Comparison of ENCODE assay signal across 14 cellular contexts in the genomic region with DNA sequence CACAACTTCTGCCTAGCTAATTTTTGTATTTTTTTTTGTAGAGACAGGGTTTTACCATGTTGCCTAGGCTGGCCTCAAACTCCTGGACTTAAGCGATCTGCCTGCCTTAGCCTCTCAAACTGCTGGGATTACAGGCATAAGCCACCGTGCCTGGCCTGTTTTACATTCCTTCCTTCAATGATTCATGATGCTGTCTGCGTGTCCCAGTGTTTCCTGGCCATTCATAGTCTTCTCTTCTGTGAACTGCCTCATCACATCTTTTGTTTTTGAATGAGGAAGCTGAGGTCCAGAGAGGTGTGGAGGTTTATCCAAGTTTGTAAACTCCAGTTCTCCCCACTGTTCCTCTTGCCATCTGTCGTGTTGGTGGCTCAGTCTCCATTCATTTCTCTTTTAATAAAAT.
DNase-seq lines count a peak whose midpoint lies in the region; ATAC-seq, FAIRE-seq and TF ChIP-seq lines count a peak whose summit lies in the region.
"Had no signal": no experiment of that assay in that cellular context is flagged by ENCODE, and none has a peak within 500 bp of the region (broad histone marks: within the 10 kb centered on the region; RNA-seq: fewer than 3 reads in every experiment).

No MANE protein-coding gene starts in this region.

- no peak overlapping the region for H3K4me3 Mint-ChIP-seq in activated CD4-positive, alpha-beta T cell treated with anti-CD3 and anti-CD28 coated beads, Interleukin-2, amount 10 ng/mL, durations not matched to agents 7 days and 5 days
- H3K4me3 Mint-ChIP-seq: activated naive CD8-positive, alpha-beta T cell had no signal

- H3K9ac ChIP-seq in adipocyte (ENCODE audit: low read length) (peak overlapping the region; percentile 42), Karpas-422 (ENCODE audit: low read length) (no peak overlapping the region)

- no peak overlapping the region for H3K4me2 ChIP-seq in Karpas-422 (ENCODE audit: low read depth, low read length, poor library complexity, severe bottlenecking)
- H3K4me2 ChIP-seq: A549 had no signal

- peaks cover 66% of the 10 kb centered on the region for H3K4me1 ChIP-seq in adipocyte (ENCODE audit: control insufficient read depth, insufficient read depth, low read length)
- H3K4me1 ChIP-seq in foreskin keratinocyte, result peaks cover 23% of the 10 kb centered on the region
- H3K4me1 ChIP-seq in Karpas-422 (ENCODE audit: low read length), result no peaks in the 10 kb centered on the region

- H3K9me3 ChIP-seq in adipocyte (ENCODE audit: control insufficient read depth, low read length) (no peaks in the 10 kb centered on the region), Karpas-422 (ENCODE audit: low read length) (no peaks in the 10 kb centered on the region)
- H3K9me3 ChIP-seq: A549, thoracic aorta had no signal

- no peak for DNase-seq in activated CD4-positive, alpha-beta T cell treated with anti-CD3 and anti-CD28 coated beads, Interleukin-2, amount 10 ng/mL, durations not matched to agents 7 days and 5 days
- no peak for DNase-seq in activated CD4-positive, alpha-beta T cell treated with anti-CD3 and anti-CD28 coated beads for 4 hours
- peak; percentile 55 for DNase-seq in adipocyte (ENCODE audit: low read depth)
- peak; percentile 63 to 81 for DNase-seq in foreskin keratinocyte
- peak; percentile 55 for DNase-seq in urothelium cell line (ENCODE audit: low spot score)
- no peak for DNase-seq in NCI-H774 (lab: John Stamatoyannopoulos, UW)
- no peak for DNase-seq in Karpas-422
- DNase-seq: midbrain, NCI-H345, RPMI8226 had no signal

- H3K27ac Mint-ChIP-seq in activated CD4-positive, alpha-beta T cell treated with anti-CD3 and anti-CD28 coated beads, Interleukin-2, amount 10 ng/mL, durations not matched to agents 7 days and 5 days, result peak overlapping the region; percentile 21
- H3K27ac Mint-ChIP-seq: activated naive CD8-positive, alpha-beta T cell had no signal

- H3K4me3 ChIP-seq in adipocyte (ENCODE audit: low read length) (no peak overlapping the region), Karpas-422 (ENCODE audit: low read length) (no peak overlapping the region)
- H3K4me3 ChIP-seq: A549, thoracic aorta had no signal

- peaks cover 7% of the 10 kb centered on the region for H3K9me3 Mint-ChIP-seq in activated CD4-positive, alpha-beta T cell treated with anti-CD3 and anti-CD28 coated beads, Interleukin-2, amount 10 ng/mL, durations not matched to agents 7 days and 5 days

- H3K27me3 ChIP-seq in adipocyte (replicated peaks; ENCODE audit: control insufficient read depth, insufficient read depth, low read length) (no peaks in the 10 kb centered on the region), foreskin keratinocyte (no peaks in the 10 kb centered on the region), Karpas-422 (ENCODE audit: low read length) (0 out of 2 replicates have a peak, but pooled peaks cover 3% of the 10 kb centered on the region)

- H3K27me3 Mint-ChIP-seq in activated CD4-positive, alpha-beta T cell treated with anti-CD3 and anti-CD28 coated beads, Interleukin-2, amount 10 ng/mL, durations not matched to agents 7 days and 5 days, result peaks cover 4% of the 10 kb centered on the region
- H3K27me3 Mint-ChIP-seq: activated naive CD8-positive, alpha-beta T cell had no signal

- H3K79me2 ChIP-seq in Karpas-422 (ENCODE audit: low read length), result no peaks in the 10 kb centered on the region

- H3K36me3 ChIP-seq in adipocyte (ENCODE audit: control insufficient read depth, insufficient read depth, low read length, severe bottlenecking) (no peaks in the 10 kb centered on the region), Karpas-422 (ENCODE audit: insufficient read depth, low read length) (no peaks in the 10 kb centered on the region)
- H3K36me3 ChIP-seq: thoracic aorta had no signal

- POLR2A ChIA-PET in activated CD4-positive, alpha-beta T cell treated with anti-CD3 and anti-CD28 coated beads, Interleukin-2, amount 10 ng/mL, durations not matched to agents 7 days and 5 days (lab: Charles Lee), result no interaction called here

- no peaks in the 10 kb centered on the region for H4K20me1 ChIP-seq in Karpas-422 (ENCODE audit: insufficient read depth, low read depth, low read length)

- H3K27ac ChIP-seq in foreskin keratinocyte, result peak overlapping the region; percentile 40
- H3K27ac ChIP-seq in Karpas-422 (ENCODE audit: low read length), result no peak overlapping the region
- H3K27ac ChIP-seq: thoracic aorta had no signal

- H3K4me1 Mint-ChIP-seq in activated CD4-positive, alpha-beta T cell treated with anti-CD3 and anti-CD28 coated beads, Interleukin-2, amount 10 ng/mL, durations not matched to agents 7 days and 5 days, result peaks cover 40% of the 10 kb centered on the region

- H3K36me3 Mint-ChIP-seq in activated CD4-positive, alpha-beta T cell treated with anti-CD3 and anti-CD28 coated beads, Interleukin-2, amount 10 ng/mL, durations not matched to agents 7 days and 5 days (ENCODE audit: low read depth), result peaks cover 14% of the 10 kb centered on the region
- H3K36me3 Mint-ChIP-seq: activated naive CD8-positive, alpha-beta T cell had no signal

- FAIRE-seq in urothelium cell line (lab: Jason Lieb, UNC), result no peak
- FAIRE-seq: A549 had no signal

- CTCF ChIA-PET in activated CD4-positive, alpha-beta T cell treated with anti-CD3 and anti-CD28 coated beads, Interleukin-2, amount 10 ng/mL, durations not matched to agents 7 days and 5 days (lab: Charles Lee), result interaction anchor here (0.9 to 1.5 kb wide), 3 partner anchors 12 to 56 kb away, joined by 4 to 5 read pairs (median 4); no protein-coding TSS in a partner anchor

- no peak overlapping the region for H2AFZ ChIP-seq in Karpas-422 (ENCODE audit: low read length)

- TF ChIP-seq CTCF in foreskin keratinocyte (conservative IDR thresholded peaks at IDR 0.05), result no peak

- ATAC-seq in foreskin keratinocyte, result peak; percentile 39
- ATAC-seq in GM21367 (IDR thresholded peaks at IDR 0.05; ENCODE audit: unreplicated experiment), result no peak

- no peaks in the 10 kb centered on the region; the same call in 1 of the 2 replicates for H3K9me2 ChIP-seq in Karpas-422 (replicated peaks; ENCODE audit: insufficient read depth, low read length)

Comparison
In these comparisons a context has a peak if more than half of its experiments do, and no peak if none do; other contexts are left out.
1. DNase-seq: peak in adipocyte (single experiment), foreskin keratinocyte (2 of 2) and urothelium cell line (single experiment); none in activated CD4-positive, alpha-beta T cell treated with anti-CD3 and anti-CD28 coated beads, Interleukin-2, amount 10 ng/mL, durations not matched to agents 7 days and 5 days (single experiment), activated CD4-positive, alpha-beta T cell treated with anti-CD3 and anti-CD28 coated beads for 4 hours (0 of 2), NCI-H774 (single experiment) and Karpas-422 (single experiment).